Comparison of ENCODE assay signal across 1 cellular context in genomic region chr1:148458398-148458797, GRCh38.
TF ChIP-seq lines count a peak whose summit lies in the region.

No MANE protein-coding gene starts in this region.

TF ChIP-seq in HepG2, 621 proteins besides CTCF, POLR2A, EP300 and RAD21:
- TF ChIP-seq ZFX (CRISPR knock-in tag; IDR thresholded peaks at IDR 0.05; ENCODE audit: low read depth) (peak; percentile 37; the same call in 1 of the 2 replicates), MED1 (CRISPR knock-in tag; IDR thresholded peaks at IDR 0.05) (0 out of 2 replicates have a peak, but pooled peaks have one; percentile 8), SAP130 (CRISPR knock-in tag; IDR thresholded peaks at IDR 0.05; ENCODE audit: low read depth) (0 out of 2 replicates have a peak, but pooled peaks have one; percentile 2), PHF8 (CRISPR knock-in tag; IDR thresholded peaks at IDR 0.05) (0 out of 2 replicates have a peak, but pooled peaks have one; percentile 2), GABPB1 (CRISPR knock-in tag; IDR thresholded peaks at IDR 0.05) (0 out of 2 replicates have a peak, but pooled peaks have one; percentile 14)
